23 cellular contexts compared by ENCODE assay signal in genomic region chr5:146040559-146040958, GRCh38.
DNase-seq lines count a peak whose midpoint lies in the region; ATAC-seq and TF ChIP-seq lines count a peak whose summit lies in the region.
"Had no signal": no experiment of that assay in that cellular context is flagged by ENCODE, and none has a peak within 500 bp of the region (broad histone marks: within the 10 kb centered on the region; RNA-seq: fewer than 3 reads in every experiment).

No MANE protein-coding gene starts in this region.

- H3K14ac ChIP-seq in H9 (ENCODE audit: insufficient read depth, low read length), result no peak overlapping the region

- in situ Hi-C loops in transverse colon (cut with MboI; ENCODE audit: low pct_ligation_motif_present in 1 of 4, low pct_unique_long_range_greater_than_20kb in 1 of 4, low sequenced_read_pairs in 3 of 4), result no loop called here

- H3K4me1 ChIP-seq in esophagus squamous epithelium (peaks cover 17 to 40% (median 17%) of the 10 kb centered on the region in 3 donors), transverse colon (peaks cover 0 to 55% (median 26%) of the 10 kb centered on the region in 4 donors), H9 (ENCODE audit: insufficient read depth, low read length) (no peaks in the 10 kb centered on the region)
- H3K4me1 ChIP-seq in effector memory CD4-positive, alpha-beta T cell (ENCODE audit: control insufficient read depth, insufficient read depth, low read length, poor library complexity, severe bottlenecking), result no peaks in the 10 kb centered on the region

- no peak overlapping the region; a peak in 1 of 7 replicates for H3K27ac Mint-ChIP-seq in H9
- H3K27ac Mint-ChIP-seq: stimulated activated memory B cell treated with anti-CD40 and anti-IgM and Interleukin-4, amounts not matched to agents 10 μg/mL and 1 μg/mL and 100 μg/mL, for 72 hours had no signal

- H3K4me3 ChIP-seq in esophagus squamous epithelium (no peak overlapping the region), transverse colon (no peak overlapping the region)
- no peak overlapping the region for H3K4me3 ChIP-seq in effector memory CD4-positive, alpha-beta T cell (ENCODE audit: insufficient read depth, low read depth, low read length, poor library complexity, severe bottlenecking)
- H3K4me3 ChIP-seq: esophagus muscularis mucosa, lung, ovary had no signal

- H3K79me2 ChIP-seq in H9 (ENCODE audit: insufficient read depth, low read length), result no peaks in the 10 kb centered on the region

- H3K9ac ChIP-seq in H9 (ENCODE audit: extremely low read depth, insufficient read length, low read length), result no peak overlapping the region

- H3K23me2 ChIP-seq in H9 (ENCODE audit: insufficient read length, low read depth, low read length, poor library complexity, severe bottlenecking), result no peaks in the 10 kb centered on the region

- H3K36me3 Mint-ChIP-seq in H9 (ENCODE audit: insufficient read depth in 1 of 3, low read depth in 3 of 3), result no peaks in the 10 kb centered on the region; a peak in 1 of 7 replicates
- H3K36me3 Mint-ChIP-seq: stimulated activated memory B cell treated with anti-CD40 and anti-IgM and Interleukin-4, amounts not matched to agents 10 μg/mL and 1 μg/mL and 100 μg/mL, for 72 hours had no signal

- no peak overlapping the region for H2AK5ac ChIP-seq in H9 (ENCODE audit: insufficient read length, low read length)

- H3K23ac ChIP-seq in H9 (ENCODE audit: insufficient read length, low read depth, low read length), result no peak overlapping the region

- no peak overlapping the region for H3K18ac ChIP-seq in H9 (ENCODE audit: insufficient read length, low read depth, low read length)

- intact Hi-C loops in Right ventricle myocardium inferior (cut with DNase I) (loop anchor here (5.0 kb wide), 1 partner anchor 103 kb away; the partner anchor contains the start of gene SH3RF2), cardiac septum (cut with DNase I) (loop anchor here (5.0 kb wide), 2 partner anchors 58 to 103 kb away; partner anchors contain the start of gene SH3RF2), esophagus squamous epithelium (cut with DNase I) (no loop called here), left colon (cut with DNase I, micrococcal nuclease) (no loop called here), transverse colon (cut with DNase I; ENCODE audit: low total_unique reads) (no loop called here)

- H2BK5ac ChIP-seq in H9 (ENCODE audit: insufficient read length, low read length), result no peak overlapping the region

- H3T11ph ChIP-seq in H9 (ENCODE audit: low read length), result no peak overlapping the region

- TF ChIP-seq CTCF in esophagus squamous epithelium (IDR thresholded peaks at IDR 0.05) (no peak), transverse colon (IDR thresholded peaks at IDR 0.05) (no peak), H9 (conservative IDR thresholded peaks at IDR 0.05) (no peak)

- peak; percentile 81 for ATAC-seq in Right ventricle myocardium inferior
- peak; percentile 65 for ATAC-seq in left colon

- TF ChIP-seq POLR2A in esophagus squamous epithelium (IDR thresholded peaks at IDR 0.05) (no peak), transverse colon (IDR thresholded peaks at IDR 0.05) (no peak)

- peak overlapping the region; percentile 39 to 86 (median 76) for H3K27ac ChIP-seq in esophagus squamous epithelium
- H3K27ac ChIP-seq in transverse colon, result peak overlapping the region; percentile 61 to 73 (median 68)
- no peak overlapping the region for H3K27ac ChIP-seq in H9 (ENCODE audit: insufficient read length, low read depth, low read length)
- no peak overlapping the region for H3K27ac ChIP-seq in effector memory CD4-positive, alpha-beta T cell (ENCODE audit: insufficient read depth, low read length, poor library complexity, severe bottlenecking)
- H3K27ac ChIP-seq: esophagus muscularis mucosa, ovary, WERI-Rb-1 had no signal

- no peak overlapping the region for H3K4ac ChIP-seq in H9 (ENCODE audit: low read depth, low read length)

- TF ChIP-seq EP300 in transverse colon (IDR thresholded peaks at IDR 0.05; ENCODE audit: low read depth), result no peak

- H2BK120ac ChIP-seq in H9 (ENCODE audit: low read depth, low read length, poor library complexity, severe bottlenecking), result no peak overlapping the region

- no peak overlapping the region for H2AFZ ChIP-seq in H9 (ENCODE audit: low read length)

- H3K36me3 ChIP-seq in esophagus squamous epithelium (peaks cover 0 to 12% (median 0%) of the 10 kb centered on the region in 3 donors), transverse colon (no peaks in the 10 kb centered on the region)
- H3K36me3 ChIP-seq in effector memory CD4-positive, alpha-beta T cell (ENCODE audit: control insufficient read depth, insufficient read depth, low read length), result no peaks in the 10 kb centered on the region
- H3K36me3 ChIP-seq: esophagus muscularis mucosa, ovary, WERI-Rb-1 had no signal

- H4K20me1 ChIP-seq in H9 (ENCODE audit: control insufficient read depth, insufficient read depth, insufficient read length), result no peaks in the 10 kb centered on the region

- peaks cover 2% of the 10 kb centered on the region; the same call in 1 of the 2 replicates for H3K27me3 Mint-ChIP-seq in H9 (ENCODE audit: low read depth)
- H3K27me3 Mint-ChIP-seq: stimulated activated memory B cell treated with anti-CD40 and anti-IgM and Interleukin-4, amounts not matched to agents 10 μg/mL and 1 μg/mL and 100 μg/mL, for 72 hours had no signal

- H3K27me3 ChIP-seq in esophagus squamous epithelium (no peaks in the 10 kb centered on the region), transverse colon (no peaks in the 10 kb centered on the region), H9 (ENCODE audit: insufficient read depth, low read length) (no peaks in the 10 kb centered on the region)
- no peaks in the 10 kb centered on the region for H3K27me3 ChIP-seq in effector memory CD4-positive, alpha-beta T cell (replicated peaks; ENCODE audit: control insufficient read depth, insufficient read depth, low read length, poor library complexity, severe bottlenecking)
- H3K27me3 ChIP-seq: esophagus muscularis mucosa, ovary had no signal

- DNase-seq in Right ventricle myocardium inferior (ENCODE audit: missing footprints), result peak; percentile 79
- DNase-seq in cardiac septum (ENCODE audit: low spot score), result no peak
- no peak for DNase-seq in esophagus squamous epithelium (lab: John Stamatoyannopoulos, UW)
- peak in 1 of 2 donors; percentile 31 for DNase-seq in left colon
- DNase-seq in transverse colon, result peak; percentile 50
- DNase-seq in GM19238 (ENCODE audit: insufficient read length, low spot score), result no peak
- no peak for DNase-seq in H9
- no peak for DNase-seq in effector memory CD4-positive, alpha-beta T cell
- DNase-seq: activated CD4-positive, alpha-beta T cell treated with anti-CD3 and anti-CD28 coated beads, Interleukin-2, amount 50 U/mL, for 4 hours; activated CD8-positive, alpha-beta memory T cell treated with anti-CD3 and anti-CD28 coated beads, Interleukin-2, amount 50 U/mL, for 48 hours; activated effector memory CD4-positive, alpha-beta T cell treated with anti-CD3 and anti-CD28 coated beads, Interleukin-2, amount 50 U/mL, for 16 hours; caudate nucleus; glutamatergic neuron; NCI-H1436; NCI-H524 treated with DMSO at 0.1 percent for 48 hours; ovary; SHP77 treated with DMSO at 0.1 percent for 48 hours; stimulated activated CD4-positive, alpha-beta T cell treated with anti-CD3 and anti-CD28 coated beads, Interleukin-1b, Interleukin-23, amount 100 ng/mL, for 48 hours; T-helper 1 cell; WERI-Rb-1 had no signal

- H4K91ac ChIP-seq in H9 (ENCODE audit: insufficient read length, low read depth, low read length), result no peak overlapping the region

- H3K9me3 Mint-ChIP-seq in H9, result no peaks in the 10 kb centered on the region; a peak in 1 of 5 replicates

- H4K5ac ChIP-seq in H9 (ENCODE audit: insufficient read length, low read depth, low read length), result no peak overlapping the region

- no peak overlapping the region for H3K4me3 Mint-ChIP-seq in H9
- H3K4me3 Mint-ChIP-seq: stimulated activated memory B cell treated with anti-CD40 and anti-IgM and Interleukin-4, amounts not matched to agents 10 μg/mL and 1 μg/mL and 100 μg/mL, for 72 hours had no signal

- H3K79me1 ChIP-seq in H9 (ENCODE audit: insufficient read depth, low read depth, low read length, poor library complexity, severe bottlenecking), result no peaks in the 10 kb centered on the region

- H3K4me1 Mint-ChIP-seq in H9, result peaks cover 8 to 11% of the 10 kb centered on the region in 2 experiments; a peak in 3 of 4 replicates
- H3K4me1 Mint-ChIP-seq: stimulated activated memory B cell treated with anti-CD40 and anti-IgM and Interleukin-4, amounts not matched to agents 10 μg/mL and 1 μg/mL and 100 μg/mL, for 72 hours had no signal

- H3K9me3 ChIP-seq in esophagus squamous epithelium, result no peaks in the 10 kb centered on the region
- H3K9me3 ChIP-seq in transverse colon, result no peaks in the 10 kb centered on the region
- no peaks in the 10 kb centered on the region for H3K9me3 ChIP-seq in H9 (ENCODE audit: control insufficient read depth, low read depth, low read length)
- H3K9me3 ChIP-seq in effector memory CD4-positive, alpha-beta T cell (ENCODE audit: control insufficient read depth, low read length), result no peaks in the 10 kb centered on the region
- H3K9me3 ChIP-seq: esophagus muscularis mucosa, ovary had no signal

- no peak overlapping the region for H2BK20ac ChIP-seq in H9 (ENCODE audit: low read depth, low read length, poor library complexity, severe bottlenecking)

- H3K4me2 ChIP-seq in H9 (ENCODE audit: insufficient read depth, insufficient read length, low read length), result no peak overlapping the region

- H2BK15ac ChIP-seq in H9 (ENCODE audit: low read depth, low read length), result no peak overlapping the region

- 20 to 32% methylated on average over 3 of the region's 3 CpGs for WGBS in esophagus squamous epithelium, 2 donors
- 33 to 60% methylated on average over 1 to 3 of the region's 3 CpGs for WGBS in transverse colon (ENCODE audit: low coverage in 1 of 2), 2 donors
- no CpG with 5 or more reads among the region's 3 CpGs for whole genome bisulfite sequencing in H9 (ENCODE audit: extremely low coverage, insufficient read length, low lambda C conversion rate)

- no peak overlapping the region for H4K8ac ChIP-seq in H9 (replicated peaks; ENCODE audit: insufficient read length, low read depth, low read length)

- H3K56ac ChIP-seq in H9 (ENCODE audit: insufficient read length, low read depth, low read length), result no peak overlapping the region

- H2BK12ac ChIP-seq in H9 (ENCODE audit: insufficient read length, low read depth, low read length), result no peak overlapping the region

Comparison
In these comparisons a context has a peak if more than half of its experiments do, and no peak if none do; other contexts are left out.
1. DNase-seq: peak in Right ventricle myocardium inferior (single experiment) and transverse colon (single experiment); none in cardiac septum (single experiment), esophagus squamous epithelium (single experiment), GM19238 (single experiment), H9 (single experiment) and effector memory CD4-positive, alpha-beta T cell (0 of 3).
2. H3K27ac ChIP-seq: peak in esophagus squamous epithelium (4 of 4) and transverse colon (4 of 4); none in H9 (single experiment) and effector memory CD4-positive, alpha-beta T cell (single experiment).
3. intact Hi-C loops: an anchor here in Right ventricle myocardium inferior (5.0 kb wide) and cardiac septum (5.0 kb wide); none called in esophagus squamous epithelium, left colon and transverse colon.